2 cellular contexts compared by ENCODE assay signal in the genomic region with DNA sequence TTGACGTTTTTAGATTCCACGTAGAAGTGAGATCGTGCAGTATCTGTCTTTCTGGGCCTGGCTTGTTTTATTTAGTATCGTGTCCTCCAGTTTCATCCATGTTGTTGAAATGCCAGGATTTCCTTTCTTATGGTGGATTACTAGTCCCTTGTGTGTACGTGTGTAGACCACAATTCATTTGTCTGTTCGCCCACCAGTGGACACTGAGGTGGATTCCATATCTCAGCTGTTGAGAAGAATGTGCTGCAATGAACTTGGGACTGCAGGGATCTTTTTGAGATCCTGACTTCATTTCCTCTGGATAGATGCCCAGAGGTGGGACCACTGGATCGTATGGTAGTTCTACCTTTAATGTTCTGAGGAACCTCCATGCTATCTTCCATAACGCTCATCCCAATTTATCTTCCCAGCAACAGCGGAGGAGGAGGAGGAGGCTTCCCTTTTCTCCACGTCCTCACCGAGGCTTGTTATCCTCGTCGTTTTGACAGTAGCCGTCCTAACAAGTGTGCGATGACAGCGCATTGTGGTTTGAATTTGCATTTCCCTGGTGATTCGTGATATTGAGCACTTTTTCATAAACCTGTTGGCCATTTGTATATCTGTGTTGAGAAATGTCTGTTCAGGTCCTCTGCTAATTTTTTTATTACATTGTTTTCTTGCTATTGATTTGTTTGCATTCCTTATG.
TF ChIP-seq lines count a peak whose summit lies in the region.

No MANE protein-coding gene starts in this region.

TF ChIP-seq in HEK293, 187 proteins besides CTCF, POLR2A, EP300 and RAD21 (continued from another document):
- TF ChIP-seq MZF1 (tag by site-specific recombination; IDR thresholded peaks at IDR 0.05; ENCODE audit: borderline replicate concordance) (no peak), SCRT2 (tag by site-specific recombination; IDR thresholded peaks at IDR 0.05) (0 out of 2 replicates have a peak, but pooled peaks have one; percentile 18), ZNF157 (tag by site-specific recombination; IDR thresholded peaks at IDR 0.05) (no peak), ZNF660 (tag by site-specific recombination; IDR thresholded peaks at IDR 0.05) (no peak)

TF ChIP-seq in neural cell, 6 proteins besides CTCF, POLR2A, EP300 and RAD21 (continued from another document):
- peak; percentile 58 for TF ChIP-seq POLR2AphosphoS5 (IDR thresholded peaks at IDR 0.05)
- TF ChIP-seq, protein P1, sequence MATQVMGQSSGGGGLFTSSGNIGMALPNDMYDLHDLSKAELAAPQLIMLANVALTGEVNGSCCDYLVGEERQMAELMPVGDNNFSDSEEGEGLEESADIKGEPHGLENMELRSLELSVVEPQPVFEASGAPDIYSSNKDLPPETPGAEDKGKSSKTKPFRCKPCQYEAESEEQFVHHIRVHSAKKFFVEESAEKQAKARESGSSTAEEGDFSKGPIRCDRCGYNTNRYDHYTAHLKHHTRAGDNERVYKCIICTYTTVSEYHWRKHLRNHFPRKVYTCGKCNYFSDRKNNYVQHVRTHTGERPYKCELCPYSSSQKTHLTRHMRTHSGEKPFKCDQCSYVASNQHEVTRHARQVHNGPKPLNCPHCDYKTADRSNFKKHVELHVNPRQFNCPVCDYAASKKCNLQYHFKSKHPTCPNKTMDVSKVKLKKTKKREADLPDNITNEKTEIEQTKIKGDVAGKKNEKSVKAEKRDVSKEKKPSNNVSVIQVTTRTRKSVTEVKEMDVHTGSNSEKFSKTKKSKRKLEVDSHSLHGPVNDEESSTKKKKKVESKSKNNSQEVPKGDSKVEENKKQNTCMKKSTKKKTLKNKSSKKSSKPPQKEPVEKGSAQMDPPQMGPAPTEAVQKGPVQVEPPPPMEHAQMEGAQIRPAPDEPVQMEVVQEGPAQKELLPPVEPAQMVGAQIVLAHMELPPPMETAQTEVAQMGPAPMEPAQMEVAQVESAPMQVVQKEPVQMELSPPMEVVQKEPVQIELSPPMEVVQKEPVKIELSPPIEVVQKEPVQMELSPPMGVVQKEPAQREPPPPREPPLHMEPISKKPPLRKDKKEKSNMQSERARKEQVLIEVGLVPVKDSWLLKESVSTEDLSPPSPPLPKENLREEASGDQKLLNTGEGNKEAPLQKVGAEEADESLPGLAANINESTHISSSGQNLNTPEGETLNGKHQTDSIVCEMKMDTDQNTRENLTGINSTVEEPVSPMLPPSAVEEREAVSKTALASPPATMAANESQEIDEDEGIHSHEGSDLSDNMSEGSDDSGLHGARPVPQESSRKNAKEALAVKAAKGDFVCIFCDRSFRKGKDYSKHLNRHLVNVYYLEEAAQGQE (IDR thresholded peaks at IDR 0.05; ENCODE audit: borderline replicate concordance): no peak
TF ChIP-seq in neural cell: peak in this region for 2.
